ENCODE assay signal across 22 cellular contexts in genomic region chr5:80105698-80106439, GRCh38.
A peak's percentile ranks its signal among the peaks of the same experiment; 100 is the strongest.
DNase-seq lines count a peak whose midpoint lies in the region; ATAC-seq and TF ChIP-seq lines count a peak whose summit lies in the region.
"Had no signal": no experiment of that assay in that cellular context is flagged by ENCODE, and none has a peak within 500 bp of the region (broad histone marks: within the 10 kb centered on the region; RNA-seq: fewer than 3 reads in every experiment).

No MANE protein-coding gene starts in this region.

- TF ChIP-seq CTCF in neural progenitor cell (IDR thresholded peaks at IDR 0.05) (no peak), OCI-LY7 (conservative IDR thresholded peaks at IDR 0.05; ENCODE audit: low read length) (no peak)

- H3K4me2 ChIP-seq in neural progenitor cell (no peak overlapping the region), OCI-LY7 (ENCODE audit: low read length) (no peak overlapping the region)
- H3K4me2 ChIP-seq: KMS-11 had no signal

- no peaks in the 10 kb centered on the region for H4K20me1 ChIP-seq in neural progenitor cell (ENCODE audit: low read depth)
- H4K20me1 ChIP-seq in OCI-LY7 (ENCODE audit: insufficient read depth, low read length), result no peaks in the 10 kb centered on the region

- DNase-seq in T-helper 2 cell treated with Interferon-gamma antibody and Interleukin-4, amounts not matched to agents 5 μg/mL and 100 μg/mL, for 36 hours (ENCODE audit: low spot score), result no peak
- DNase-seq in T-helper 2 cell, result no peak
- peak; percentile 23 for DNase-seq in HuH-7 (ENCODE audit: low spot score)
- DNase-seq in neural progenitor cell (ENCODE audit: low spot score), result no peak
- DNase-seq in OCI-LY7 (ENCODE audit: low spot score), result no peak
- DNase-seq in activated CD4-positive, alpha-beta T cell treated with anti-CD3 and anti-CD28 coated beads, Interleukin-2, amount 50 U/mL, for 48 hours, result no peak
- DNase-seq: activated naive CD4-positive, alpha-beta T cell treated with Interleukin-2 at 50 U/mL for 16 hours; activated T-cell treated with anti-CD3 and anti-CD28 coated beads, Interleukin-2, amount 50 U/mL, for 72 hours; brain microvascular endothelial cell; DMS153; effector memory CD4-positive, alpha-beta T cell; H7; NCI-H1436 treated with DMSO at 0.1 percent for 48 hours; NCI-H345; stimulated activated CD4-positive, alpha-beta T cell treated with anti-CD3 and anti-CD28 coated beads, Interleukin-15, amount 100 ng/mL, for 24 hours; stimulated activated naive CD4-positive, alpha-beta T cell treated with Interleukin-2 at 50 U/mL for 16 hours had no signal

- H3K27me3 Mint-ChIP-seq in T-helper 2 cell treated with Interferon-gamma antibody and Interleukin-4, amounts not matched to agents 5 μg/mL and 100 μg/mL, for 36 hours (ENCODE audit: low read depth), result no peaks in the 10 kb centered on the region
- H3K27me3 Mint-ChIP-seq in dendritic cell treated with granulocyte-macrophage colony-stimulating factor and Interleukin-4, amounts not matched to agents 40 ng/mL and 50 ng/mL, for 4 days, result peaks cover 4% of the 10 kb centered on the region
- H3K27me3 Mint-ChIP-seq in neural progenitor cell (ENCODE audit: insufficient read depth, low read depth), result peaks cover 6% of the 10 kb centered on the region

- H3K27ac Mint-ChIP-seq in T-helper 2 cell treated with Interferon-gamma antibody and Interleukin-4, amounts not matched to agents 5 μg/mL and 100 μg/mL, for 36 hours, result peak overlapping the region; percentile 31
- peak overlapping the region; percentile 44 for H3K27ac Mint-ChIP-seq in dendritic cell treated with granulocyte-macrophage colony-stimulating factor and Interleukin-4, amounts not matched to agents 40 ng/mL and 50 ng/mL, for 4 days
- H3K27ac Mint-ChIP-seq in neural progenitor cell, result peak overlapping the region; percentile 79
- H3K27ac Mint-ChIP-seq: activated T-cell treated with anti-CD3 and anti-CD28 coated beads, Interleukin-2, amount 50 U/mL, for 72 hours had no signal

- peaks cover 30% of the 10 kb centered on the region for H3K4me1 Mint-ChIP-seq in T-helper 2 cell treated with Interferon-gamma antibody and Interleukin-4, amounts not matched to agents 5 μg/mL and 100 μg/mL, for 36 hours (ENCODE audit: low read depth)
- peaks cover 63% of the 10 kb centered on the region for H3K4me1 Mint-ChIP-seq in dendritic cell treated with granulocyte-macrophage colony-stimulating factor and Interleukin-4, amounts not matched to agents 40 ng/mL and 50 ng/mL, for 4 days (ENCODE audit: low read depth)
- peaks cover 28% of the 10 kb centered on the region for H3K4me1 Mint-ChIP-seq in neural progenitor cell

- H3K9me3 ChIP-seq in neural progenitor cell (ENCODE audit: low read depth) (no peaks in the 10 kb centered on the region), OCI-LY7 (ENCODE audit: low read length) (no peaks in the 10 kb centered on the region)
- H3K9me3 ChIP-seq: prostate gland, thoracic aorta, vagina had no signal

- no peak overlapping the region for H2AFZ ChIP-seq in neural progenitor cell (replicated peaks)
- no peak overlapping the region for H2AFZ ChIP-seq in OCI-LY7 (ENCODE audit: low read length)

- POLR2A ChIA-PET in OCI-LY7 (lab: Charles Lee), result no interaction called here

- peaks cover 14% of the 10 kb centered on the region for H3K36me3 Mint-ChIP-seq in T-helper 2 cell treated with Interferon-gamma antibody and Interleukin-4, amounts not matched to agents 5 μg/mL and 100 μg/mL, for 36 hours (ENCODE audit: low read depth)
- no peaks in the 10 kb centered on the region for H3K36me3 Mint-ChIP-seq in dendritic cell treated with granulocyte-macrophage colony-stimulating factor and Interleukin-4, amounts not matched to agents 40 ng/mL and 50 ng/mL, for 4 days (ENCODE audit: low read depth)
- H3K36me3 Mint-ChIP-seq in neural progenitor cell, result no peaks in the 10 kb centered on the region

- H3K9ac ChIP-seq in neural progenitor cell, result no peak overlapping the region
- H3K9ac ChIP-seq: KMS-11 had no signal

- H3K27ac ChIP-seq in neural progenitor cell (no peak overlapping the region), OCI-LY7 (ENCODE audit: low read depth, low read length, poor library complexity, severe bottlenecking) (no peak overlapping the region)
- H3K27ac ChIP-seq: brain microvascular endothelial cell, KMS-11, prostate gland, thoracic aorta, vagina had no signal

- intact Hi-C loops in dendritic cell treated with granulocyte-macrophage colony-stimulating factor and Interleukin-4, amounts not matched to agents 40 ng/mL and 50 ng/mL, for 4 days (cut with micrococcal nuclease), result no loop called here
- intact Hi-C loops in OCI-LY7 (cut with micrococcal nuclease; ENCODE audit: unreplicated experiment), result no loop called here

- H3K4me3 Mint-ChIP-seq in T-helper 2 cell treated with Interferon-gamma antibody and Interleukin-4, amounts not matched to agents 5 μg/mL and 100 μg/mL, for 36 hours, result no peak overlapping the region
- H3K4me3 Mint-ChIP-seq in dendritic cell treated with granulocyte-macrophage colony-stimulating factor and Interleukin-4, amounts not matched to agents 40 ng/mL and 50 ng/mL, for 4 days, result no peak overlapping the region
- H3K4me3 Mint-ChIP-seq in neural progenitor cell, result no peak overlapping the region
- H3K4me3 Mint-ChIP-seq: activated T-cell treated with anti-CD3 and anti-CD28 coated beads, Interleukin-2, amount 50 U/mL, for 72 hours had no signal

- no peak for ATAC-seq in HG02678 (IDR thresholded peaks at IDR 0.05; ENCODE audit: unreplicated experiment)

- CTCF ChIA-PET in OCI-LY7 (lab: Charles Lee; ENCODE audit: unreplicated experiment), result interaction anchor here (0.9 kb wide), 1 partner anchor 18 kb away, joined by 6 read pairs; no protein-coding TSS in a partner anchor

- H3K79me2 ChIP-seq in neural progenitor cell (ENCODE audit: low read depth), result no peaks in the 10 kb centered on the region
- H3K79me2 ChIP-seq in OCI-LY7 (ENCODE audit: insufficient read depth, low read depth, low read length), result no peaks in the 10 kb centered on the region

- H3K36me3 ChIP-seq in neural progenitor cell (no peaks in the 10 kb centered on the region), OCI-LY7 (ENCODE audit: insufficient read depth, low read length) (no peaks in the 10 kb centered on the region)
- H3K36me3 ChIP-seq: brain microvascular endothelial cell, prostate gland, thoracic aorta, vagina had no signal

- no peaks in the 10 kb centered on the region for H3K9me2 ChIP-seq in OCI-LY7 (ENCODE audit: insufficient read depth, low read length)

- H3K27me3 ChIP-seq in neural progenitor cell, result no peaks in the 10 kb centered on the region
- H3K27me3 ChIP-seq: brain microvascular endothelial cell, vagina had no signal

- peaks cover 19% of the 10 kb centered on the region for H3F3A ChIP-seq in neural progenitor cell (ENCODE audit: low read depth)

- no TSS peak for BruUV-seq in OCI-LY7 (replicated peaks; lab: Mats Ljungman, UMichigan)

- H3K4me1 ChIP-seq in neural progenitor cell (peaks cover 17% of the 10 kb centered on the region), OCI-LY7 (ENCODE audit: insufficient read depth, low read length, poor library complexity, severe bottlenecking) (no peaks in the 10 kb centered on the region)
- H3K4me1 ChIP-seq: prostate gland had no signal

- no peak overlapping the region for H3K4me3 ChIP-seq in neural progenitor cell
- H3K4me3 ChIP-seq in OCI-LY7 (ENCODE audit: low read depth, low read length, poor library complexity, severe bottlenecking), result no peak overlapping the region
- H3K4me3 ChIP-seq: prostate gland, thoracic aorta, vagina had no signal

- peaks cover 14% of the 10 kb centered on the region for H3K9me3 Mint-ChIP-seq in T-helper 2 cell treated with Interferon-gamma antibody and Interleukin-4, amounts not matched to agents 5 μg/mL and 100 μg/mL, for 36 hours
- H3K9me3 Mint-ChIP-seq in dendritic cell treated with granulocyte-macrophage colony-stimulating factor and Interleukin-4, amounts not matched to agents 40 ng/mL and 50 ng/mL, for 4 days, result peaks cover 11% of the 10 kb centered on the region
- peaks cover 2% of the 10 kb centered on the region for H3K9me3 Mint-ChIP-seq in neural progenitor cell
